In the genomic region with DNA sequence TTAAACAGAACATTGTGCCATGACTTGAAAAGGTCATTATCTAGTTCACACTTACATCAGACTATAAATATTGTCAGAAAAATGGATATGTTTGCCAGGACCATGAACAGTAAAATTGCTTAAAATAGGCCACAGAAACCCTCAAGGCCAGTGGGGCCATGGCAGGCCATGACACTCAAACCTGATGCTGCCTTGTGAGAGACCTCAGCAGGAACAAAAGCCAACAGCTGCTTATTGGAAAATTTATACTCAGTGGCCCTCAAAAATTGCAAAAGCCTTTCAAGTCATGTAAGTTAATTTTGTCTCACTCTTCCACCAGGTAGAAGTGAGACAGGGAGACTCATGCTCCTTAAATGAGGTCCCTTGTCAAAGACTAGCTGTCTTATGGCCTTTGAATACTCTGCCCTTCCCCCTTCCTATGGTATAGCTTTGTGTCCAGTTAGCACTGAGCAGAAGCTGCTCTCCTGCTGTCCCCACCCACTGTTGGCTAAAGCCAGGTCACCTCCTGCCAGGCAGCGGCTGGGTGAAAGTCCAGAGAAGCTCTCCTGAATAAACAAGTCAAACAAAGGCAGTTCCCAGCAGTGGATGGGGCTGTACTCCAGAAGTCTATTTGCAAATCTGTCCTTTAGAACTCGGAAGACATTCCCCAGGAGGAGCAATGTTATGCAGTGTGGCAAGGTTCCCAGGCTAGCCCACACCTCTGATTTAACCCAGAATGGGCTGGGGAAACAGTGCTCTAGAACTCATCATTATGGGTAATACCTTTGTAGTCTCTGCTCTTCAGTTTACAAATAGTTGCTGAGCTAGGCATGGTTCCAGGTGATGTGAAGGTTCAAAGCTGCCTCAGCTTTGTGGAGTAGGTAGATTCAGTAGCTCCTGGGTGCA, we compare ENCODE assay signal across 1 cellular context.
TF ChIP-seq lines count a peak whose summit lies in the region.

No MANE protein-coding gene starts in this region.

TF ChIP-seq in HepG2, 621 proteins besides CTCF, POLR2A, EP300 and RAD21 (continued from another document and continues in another):
- TF ChIP-seq, protein P1, sequence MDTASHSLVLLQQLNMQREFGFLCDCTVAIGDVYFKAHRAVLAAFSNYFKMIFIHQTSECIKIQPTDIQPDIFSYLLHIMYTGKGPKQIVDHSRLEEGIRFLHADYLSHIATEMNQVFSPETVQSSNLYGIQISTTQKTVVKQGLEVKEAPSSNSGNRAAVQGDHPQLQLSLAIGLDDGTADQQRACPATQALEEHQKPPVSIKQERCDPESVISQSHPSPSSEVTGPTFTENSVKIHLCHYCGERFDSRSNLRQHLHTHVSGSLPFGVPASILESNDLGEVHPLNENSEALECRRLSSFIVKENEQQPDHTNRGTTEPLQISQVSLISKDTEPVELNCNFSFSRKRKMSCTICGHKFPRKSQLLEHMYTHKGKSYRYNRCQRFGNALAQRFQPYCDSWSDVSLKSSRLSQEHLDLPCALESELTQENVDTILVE (CRISPR knock-in tag; IDR thresholded peaks at IDR 0.05) = no peak
- TF ChIP-seq ATAD3A (CRISPR knock-in tag; IDR thresholded peaks at IDR 0.05) (no peak), MLLT10 (CRISPR knock-in tag; IDR thresholded peaks at IDR 0.05) (no peak), HCFC1 (IDR thresholded peaks at IDR 0.05; ENCODE audit: low read depth, low read length) (no peak), NFE2 (CRISPR knock-in tag; IDR thresholded peaks at IDR 0.05) (no peak), MAZ (IDR thresholded peaks at IDR 0.05; ENCODE audit: borderline replicate concordance, low read depth, low read length) (no peak), MAZ (CRISPR knock-in tag; IDR thresholded peaks at IDR 0.05; ENCODE audit: low read depth) (no peak; the same call in none of the 2 replicates), ZIK1 (CRISPR knock-in tag; IDR thresholded peaks at IDR 0.05; ENCODE audit: borderline replicate concordance, low read depth) (no peak), ELK4 (CRISPR knock-in tag; IDR thresholded peaks at IDR 0.05; ENCODE audit: borderline replicate concordance) (no peak), GPN1 (CRISPR knock-in tag; IDR thresholded peaks at IDR 0.05; ENCODE audit: borderline replicate concordance) (no peak), MXD3 (CRISPR knock-in tag; IDR thresholded peaks at IDR 0.05) (no peak), NFKB2 (CRISPR knock-in tag; IDR thresholded peaks at IDR 0.05; ENCODE audit: borderline replicate concordance) (no peak; the same call in 1 of the 2 replicates), KLF11 (CRISPR knock-in tag; IDR thresholded peaks at IDR 0.05) (no peak), CHD2 (IDR thresholded peaks at IDR 0.05; ENCODE audit: low read depth, low read length) (no peak), CBX1 (IDR thresholded peaks at IDR 0.05; ENCODE audit: low read depth) (no peak), E2F2 (CRISPR knock-in tag; IDR thresholded peaks at IDR 0.05; ENCODE audit: borderline replicate concordance) (no peak), GLI4 (CRISPR knock-in tag; IDR thresholded peaks at IDR 0.05; ENCODE audit: borderline replicate concordance) (no peak), GABPA (IDR thresholded peaks at IDR 0.05; ENCODE audit: low read depth, low read length) (no peak), GABPA (CRISPR knock-in tag; IDR thresholded peaks at IDR 0.05; ENCODE audit: low read depth) (0 out of 2 replicates have a peak, but pooled peaks have one; percentile 38), MBD4 (IDR thresholded peaks at IDR 0.05; ENCODE audit: borderline replicate concordance, low read length) (no peak), ZNF724P (CRISPR knock-in tag; IDR thresholded peaks at IDR 0.05; ENCODE audit: borderline replicate concordance) (no peak), ZNF34 (CRISPR knock-in tag; IDR thresholded peaks at IDR 0.05; ENCODE audit: borderline replicate concordance) (no peak), ATF5 (CRISPR knock-in tag; IDR thresholded peaks at IDR 0.05; ENCODE audit: low read depth) (no peak), ZFYVE20 (CRISPR knock-in tag; IDR thresholded peaks at IDR 0.05; ENCODE audit: borderline replicate concordance, low read depth) (no peak)
- TF ChIP-seq, protein P2, sequence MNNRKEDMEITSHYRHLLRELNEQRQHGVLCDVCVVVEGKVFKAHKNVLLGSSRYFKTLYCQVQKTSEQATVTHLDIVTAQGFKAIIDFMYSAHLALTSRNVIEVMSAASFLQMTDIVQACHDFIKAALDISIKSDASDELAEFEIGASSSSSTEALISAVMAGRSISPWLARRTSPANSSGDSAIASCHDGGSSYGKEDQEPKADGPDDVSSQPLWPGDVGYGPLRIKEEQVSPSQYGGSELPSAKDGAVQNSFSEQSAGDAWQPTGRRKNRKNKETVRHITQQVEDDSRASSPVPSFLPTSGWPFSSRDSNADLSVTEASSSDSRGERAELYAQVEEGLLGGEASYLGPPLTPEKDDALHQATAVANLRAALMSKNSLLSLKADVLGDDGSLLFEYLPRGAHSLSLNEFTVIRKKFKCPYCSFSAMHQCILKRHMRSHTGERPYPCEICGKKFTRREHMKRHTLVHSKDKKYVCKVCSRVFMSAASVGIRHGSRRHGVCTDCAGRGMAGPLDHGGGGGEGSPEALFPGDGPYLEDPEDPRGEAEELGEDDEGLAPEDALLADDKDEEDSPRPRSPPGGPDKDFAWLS (CRISPR knock-in tag; IDR thresholded peaks at IDR 0.05; ENCODE audit: borderline replicate concordance) = no peak
- TF ChIP-seq, protein P3, sequence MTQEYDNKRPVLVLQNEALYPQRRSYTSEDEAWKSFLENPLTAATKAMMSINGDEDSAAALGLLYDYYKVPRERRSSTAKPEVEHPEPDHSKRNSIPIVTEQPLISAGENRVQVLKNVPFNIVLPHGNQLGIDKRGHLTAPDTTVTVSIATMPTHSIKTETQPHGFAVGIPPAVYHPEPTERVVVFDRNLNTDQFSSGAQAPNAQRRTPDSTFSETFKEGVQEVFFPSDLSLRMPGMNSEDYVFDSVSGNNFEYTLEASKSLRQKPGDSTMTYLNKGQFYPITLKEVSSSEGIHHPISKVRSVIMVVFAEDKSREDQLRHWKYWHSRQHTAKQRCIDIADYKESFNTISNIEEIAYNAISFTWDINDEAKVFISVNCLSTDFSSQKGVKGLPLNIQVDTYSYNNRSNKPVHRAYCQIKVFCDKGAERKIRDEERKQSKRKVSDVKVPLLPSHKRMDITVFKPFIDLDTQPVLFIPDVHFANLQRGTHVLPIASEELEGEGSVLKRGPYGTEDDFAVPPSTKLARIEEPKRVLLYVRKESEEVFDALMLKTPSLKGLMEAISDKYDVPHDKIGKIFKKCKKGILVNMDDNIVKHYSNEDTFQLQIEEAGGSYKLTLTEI (CRISPR knock-in tag; conservative IDR thresholded peaks at IDR 0.05) = no peak
- TF ChIP-seq, protein P4, sequence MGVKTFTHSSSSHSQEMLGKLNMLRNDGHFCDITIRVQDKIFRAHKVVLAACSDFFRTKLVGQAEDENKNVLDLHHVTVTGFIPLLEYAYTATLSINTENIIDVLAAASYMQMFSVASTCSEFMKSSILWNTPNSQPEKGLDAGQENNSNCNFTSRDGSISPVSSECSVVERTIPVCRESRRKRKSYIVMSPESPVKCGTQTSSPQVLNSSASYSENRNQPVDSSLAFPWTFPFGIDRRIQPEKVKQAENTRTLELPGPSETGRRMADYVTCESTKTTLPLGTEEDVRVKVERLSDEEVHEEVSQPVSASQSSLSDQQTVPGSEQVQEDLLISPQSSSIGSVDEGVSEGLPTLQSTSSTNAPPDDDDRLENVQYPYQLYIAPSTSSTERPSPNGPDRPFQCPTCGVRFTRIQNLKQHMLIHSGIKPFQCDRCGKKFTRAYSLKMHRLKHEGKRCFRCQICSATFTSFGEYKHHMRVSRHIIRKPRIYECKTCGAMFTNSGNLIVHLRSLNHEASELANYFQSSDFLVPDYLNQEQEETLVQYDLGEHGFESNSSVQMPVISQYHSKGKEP (CRISPR knock-in tag; IDR thresholded peaks at IDR 0.05) = 0 out of 2 replicates have a peak, but pooled peaks have one; percentile 5
- TF ChIP-seq, protein P5, sequence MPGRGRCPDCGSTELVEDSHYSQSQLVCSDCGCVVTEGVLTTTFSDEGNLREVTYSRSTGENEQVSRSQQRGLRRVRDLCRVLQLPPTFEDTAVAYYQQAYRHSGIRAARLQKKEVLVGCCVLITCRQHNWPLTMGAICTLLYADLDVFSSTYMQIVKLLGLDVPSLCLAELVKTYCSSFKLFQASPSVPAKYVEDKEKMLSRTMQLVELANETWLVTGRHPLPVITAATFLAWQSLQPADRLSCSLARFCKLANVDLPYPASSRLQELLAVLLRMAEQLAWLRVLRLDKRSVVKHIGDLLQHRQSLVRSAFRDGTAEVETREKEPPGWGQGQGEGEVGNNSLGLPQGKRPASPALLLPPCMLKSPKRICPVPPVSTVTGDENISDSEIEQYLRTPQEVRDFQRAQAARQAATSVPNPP (CRISPR knock-in tag; IDR thresholded peaks at IDR 0.05) = no peak; the same call in 1 of the 2 replicates
- TF ChIP-seq, protein P6, sequence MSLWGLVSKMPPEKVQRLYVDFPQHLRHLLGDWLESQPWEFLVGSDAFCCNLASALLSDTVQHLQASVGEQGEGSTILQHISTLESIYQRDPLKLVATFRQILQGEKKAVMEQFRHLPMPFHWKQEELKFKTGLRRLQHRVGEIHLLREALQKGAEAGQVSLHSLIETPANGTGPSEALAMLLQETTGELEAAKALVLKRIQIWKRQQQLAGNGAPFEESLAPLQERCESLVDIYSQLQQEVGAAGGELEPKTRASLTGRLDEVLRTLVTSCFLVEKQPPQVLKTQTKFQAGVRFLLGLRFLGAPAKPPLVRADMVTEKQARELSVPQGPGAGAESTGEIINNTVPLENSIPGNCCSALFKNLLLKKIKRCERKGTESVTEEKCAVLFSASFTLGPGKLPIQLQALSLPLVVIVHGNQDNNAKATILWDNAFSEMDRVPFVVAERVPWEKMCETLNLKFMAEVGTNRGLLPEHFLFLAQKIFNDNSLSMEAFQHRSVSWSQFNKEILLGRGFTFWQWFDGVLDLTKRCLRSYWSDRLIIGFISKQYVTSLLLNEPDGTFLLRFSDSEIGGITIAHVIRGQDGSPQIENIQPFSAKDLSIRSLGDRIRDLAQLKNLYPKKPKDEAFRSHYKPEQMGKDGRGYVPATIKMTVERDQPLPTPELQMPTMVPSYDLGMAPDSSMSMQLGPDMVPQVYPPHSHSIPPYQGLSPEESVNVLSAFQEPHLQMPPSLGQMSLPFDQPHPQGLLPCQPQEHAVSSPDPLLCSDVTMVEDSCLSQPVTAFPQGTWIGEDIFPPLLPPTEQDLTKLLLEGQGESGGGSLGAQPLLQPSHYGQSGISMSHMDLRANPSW (CRISPR knock-in tag; IDR thresholded peaks at IDR 0.05; ENCODE audit: borderline replicate concordance) = no peak
- TF ChIP-seq, protein P7, sequence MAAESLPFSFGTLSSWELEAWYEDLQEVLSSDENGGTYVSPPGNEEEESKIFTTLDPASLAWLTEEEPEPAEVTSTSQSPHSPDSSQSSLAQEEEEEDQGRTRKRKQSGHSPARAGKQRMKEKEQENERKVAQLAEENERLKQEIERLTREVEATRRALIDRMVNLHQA (CRISPR knock-in tag; IDR thresholded peaks at IDR 0.05) = no peak
- TF ChIP-seq, protein P8, sequence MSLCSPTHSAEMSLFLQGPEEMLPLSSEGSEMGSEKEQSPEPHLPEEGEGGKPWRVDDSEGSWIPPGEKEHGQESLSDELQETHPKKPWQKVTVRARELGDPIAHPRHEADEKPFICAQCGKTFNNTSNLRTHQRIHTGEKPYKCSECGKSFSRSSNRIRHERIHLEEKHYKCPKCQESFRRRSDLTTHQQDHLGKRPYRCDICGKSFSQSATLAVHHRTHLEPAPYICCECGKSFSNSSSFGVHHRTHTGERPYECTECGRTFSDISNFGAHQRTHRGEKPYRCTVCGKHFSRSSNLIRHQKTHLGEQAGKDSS (CRISPR knock-in tag; IDR thresholded peaks at IDR 0.05; ENCODE audit: borderline replicate concordance, low read depth) = peak; percentile 75; the same call in 1 of the 2 replicates
- TF ChIP-seq, protein P9, sequence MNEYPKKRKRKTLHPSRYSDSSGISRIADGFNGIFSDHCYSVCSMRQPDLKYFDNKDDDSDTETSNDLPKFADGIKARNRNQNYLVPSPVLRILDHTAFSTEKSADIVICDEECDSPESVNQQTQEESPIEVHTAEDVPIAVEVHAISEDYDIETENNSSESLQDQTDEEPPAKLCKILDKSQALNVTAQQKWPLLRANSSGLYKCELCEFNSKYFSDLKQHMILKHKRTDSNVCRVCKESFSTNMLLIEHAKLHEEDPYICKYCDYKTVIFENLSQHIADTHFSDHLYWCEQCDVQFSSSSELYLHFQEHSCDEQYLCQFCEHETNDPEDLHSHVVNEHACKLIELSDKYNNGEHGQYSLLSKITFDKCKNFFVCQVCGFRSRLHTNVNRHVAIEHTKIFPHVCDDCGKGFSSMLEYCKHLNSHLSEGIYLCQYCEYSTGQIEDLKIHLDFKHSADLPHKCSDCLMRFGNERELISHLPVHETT (CRISPR knock-in tag; conservative IDR thresholded peaks at IDR 0.05) = 0 out of 2 replicates have a peak, but pooled peaks have one; percentile 45
